In the genomic region with DNA sequence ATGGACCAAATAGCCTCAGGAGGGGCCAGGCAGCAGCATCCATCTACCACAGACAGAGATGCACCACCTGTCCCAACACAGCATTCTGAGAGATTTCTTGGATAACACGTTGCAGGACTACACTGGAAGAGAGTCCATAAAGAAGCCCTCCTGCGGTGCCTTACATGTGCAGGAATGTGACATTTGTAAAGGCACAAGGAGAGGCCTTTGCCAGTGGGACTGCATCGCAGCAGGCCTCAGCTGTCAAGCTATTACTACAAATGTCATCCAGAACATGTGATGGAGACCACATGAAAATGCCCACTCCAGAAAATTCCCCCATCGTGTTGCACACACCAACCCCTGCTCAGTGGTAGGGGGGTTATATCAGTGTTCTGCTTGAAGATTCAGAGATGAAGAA, we compare ENCODE assay signal across 27 cellular contexts.
"Had no signal": no experiment of that assay in that cellular context is flagged by ENCODE, and none has a peak within 500 bp of the region (broad histone marks: within the 10 kb centered on the region; RNA-seq: fewer than 3 reads in every experiment).

No MANE protein-coding gene starts in this region.

- H3K27ac Mint-ChIP-seq: activated naive CD8-positive, alpha-beta T cell treated with anti-CD3 and anti-CD28 coated beads for 36 hours; activated T-cell treated with anti-CD3 and anti-CD28 coated beads, Interleukin-2, amount 50 U/mL, for 24 hours; activated T-helper 2 cell treated with anti-CD3 and anti-CD28 coated beads, Interferon-gamma antibody, Interleukin-2, Interleukin-4, amounts not matched to agents 10 μg/mL and 5 μg/mL and 100 μg/mL, durations not matched to agents 14 hours and 24 hours and 36 hours; naive B cell had no signal

- H3K36me3 Mint-ChIP-seq: activated naive CD8-positive, alpha-beta T cell treated with anti-CD3 and anti-CD28 coated beads for 36 hours; memory B cell; naive B cell had no signal

- H3K4me3 Mint-ChIP-seq: activated naive CD8-positive, alpha-beta T cell treated with anti-CD3 and anti-CD28 coated beads for 36 hours; activated T-cell treated with anti-CD3 and anti-CD28 coated beads, Interleukin-2, amount 50 U/mL, for 24 hours; central memory CD8-positive, alpha-beta T cell; naive B cell had no signal

- H3K27me3 ChIP-seq: breast epithelium, hepatocyte, neutrophil, ovary, right atrium auricular region, tibial artery had no signal

- H3K4me1 ChIP-seq: breast epithelium had no signal

- H3K9me3 Mint-ChIP-seq: activated naive CD8-positive, alpha-beta T cell treated with anti-CD3 and anti-CD28 coated beads for 36 hours; activated T-cell treated with anti-CD3 and anti-CD28 coated beads, Interleukin-2, amount 50 U/mL, for 24 hours; activated T-helper 2 cell treated with anti-CD3 and anti-CD28 coated beads, Interferon-gamma antibody, Interleukin-2, Interleukin-4, amounts not matched to agents 10 μg/mL and 5 μg/mL and 100 μg/mL, durations not matched to agents 14 hours and 24 hours and 36 hours; central memory CD8-positive, alpha-beta T cell; memory B cell; naive B cell had no signal

- H3K36me3 ChIP-seq: breast epithelium, neutrophil, ovary, right atrium auricular region, tibial artery had no signal

- H3K4me2 ChIP-seq: hepatocyte had no signal

- H3K4me3 ChIP-seq: breast epithelium, hepatocyte, ovary, psoas muscle, right atrium auricular region, tibial artery had no signal

- H3K27ac ChIP-seq: breast epithelium, hepatocyte, neutrophil, ovary, psoas muscle, right atrium auricular region, tibial artery had no signal

- H3K27me3 Mint-ChIP-seq: activated naive CD8-positive, alpha-beta T cell treated with anti-CD3 and anti-CD28 coated beads for 36 hours; activated T-cell treated with anti-CD3 and anti-CD28 coated beads, Interleukin-2, amount 50 U/mL, for 24 hours; central memory CD8-positive, alpha-beta T cell; memory B cell; naive B cell had no signal

- DNase-seq: activated CD4-positive, alpha-beta T cell treated with anti-CD3 and anti-CD28 coated beads for 1 hour; activated CD4-positive, alpha-beta T cell treated with anti-CD3 and anti-CD28 coated beads, Interleukin-2, amount 50 U/mL, for 1 hour; activated naive CD4-positive, alpha-beta T cell; activated naive CD8-positive, alpha-beta T cell treated with anti-CD3 and anti-CD28 coated beads for 36 hours; activated T-cell treated with anti-CD3 and anti-CD28 coated beads, Interleukin-2, amount 50 U/mL, for 24 hours; effector memory CD4-positive, alpha-beta T cell; glutamatergic neuron; left cardiac atrium; naive B cell; ovary; psoas muscle; stimulated activated CD4-positive, alpha-beta T cell treated with anti-CD3 and anti-CD28 coated beads, Interleukin-12 subunit alpha, Interleukin-12 subunit beta, amount 100 ng/mL, for 4 hours; stimulated activated CD4-positive, alpha-beta T cell treated with anti-CD3 and anti-CD28 coated beads, Interleukin-4, amount 100 ng/mL, for 4 hours; stimulated activated naive CD8-positive, alpha-beta T cell treated with anti-CD3 and anti-CD28 coated beads, Interleukin-15, Interleukin-2, amounts not matched to agents 100 U/mL and 50 U/mL, for 24 hours; substantia nigra; tibial artery had no signal

- H3K9me3 ChIP-seq: breast epithelium, neutrophil, ovary, psoas muscle, right atrium auricular region, tibial artery had no signal

- ATAC-seq: esophagus mucosa; stimulated activated naive CD8-positive, alpha-beta T cell treated with anti-CD3 and anti-CD28 coated beads, Interleukin-15, Interleukin-2, amounts not matched to agents 100 U/mL and 50 U/mL, for 24 hours had no signal

- H2AFZ ChIP-seq: hepatocyte had no signal

- FAIRE-seq: colon, frontal cortex, islet of Langerhans had no signal
